8 cellular contexts compared by ENCODE assay signal in genomic region chr13:31965361-31966066, GRCh38.
DNase-seq lines count a peak whose midpoint lies in the region; ATAC-seq, FAIRE-seq and TF ChIP-seq lines count a peak whose summit lies in the region.

No MANE protein-coding gene starts in this region.

- 2 to 19% methylated on average over 3 of the region's 3 CpGs for WGBS in body of pancreas, 2 donors
- 16 to 22% methylated on average over 3 of the region's 3 CpGs for WGBS in tibial nerve, 2 donors

- TF ChIP-seq CTCF in body of pancreas (IDR thresholded peaks at IDR 0.05) (peak in 1 of 7 experiments; percentile 4), tibial nerve (IDR thresholded peaks at IDR 0.05) (no peak)

- H3K36me3 ChIP-seq in body of pancreas (replicated peaks in 1 of 2; ENCODE audit: insufficient read depth in 1 of 2, low read depth in 2 of 2), result no peaks in the 10 kb centered on the region
- H3K36me3 ChIP-seq in tibial nerve, result no peaks in the 10 kb centered on the region

- no peak for TF ChIP-seq EP300 in tibial nerve (IDR thresholded peaks at IDR 0.05)

- H3K4me1 ChIP-seq in body of pancreas, result peaks cover 27% of the 10 kb centered on the region
- H3K4me1 ChIP-seq in tibial nerve, result peaks cover 0 to 7% (median 3%) of the 10 kb centered on the region in 4 donors

- intact Hi-C loops in body of pancreas (cut with DNase I), result no loop called here

- H3K27ac ChIP-seq in body of pancreas, result peak overlapping the region in 3 of 4 donors; percentile 22 to 70 (median 56)
- H3K27ac ChIP-seq in tibial nerve, result no peak overlapping the region
- H3K27ac ChIP-seq in caudate nucleus (ENCODE audit: low read depth, low read length), result no peak overlapping the region

- H3K27me3 ChIP-seq in body of pancreas (no peaks in the 10 kb centered on the region), tibial nerve (no peaks in the 10 kb centered on the region)

- no peak for TF ChIP-seq POLR2A in body of pancreas (IDR thresholded peaks at IDR 0.05)
- TF ChIP-seq POLR2A in tibial nerve (IDR thresholded peaks at IDR 0.05), result no peak

- H3K4me3 ChIP-seq in body of pancreas (no peak overlapping the region), tibial nerve (no peak overlapping the region)

- ATAC-seq in HG03045 (IDR thresholded peaks at IDR 0.05; ENCODE audit: unreplicated experiment) (peak; percentile 88), body of pancreas (peak; percentile 93)

- no peaks in the 10 kb centered on the region for H3K9me3 ChIP-seq in body of pancreas
- no peaks in the 10 kb centered on the region for H3K9me3 ChIP-seq in tibial nerve

- DNase-seq in GM19239 (ENCODE audit: insufficient read length, low spot score) (no peak), body of pancreas (peak in 2 of 4 donors; percentile 30 to 46), renal cortical epithelial cell (ENCODE audit: low read depth) (peak; percentile 95), NCI-H2227 treated with DMSO at 0.1 percent for 48 hours (lab: John Stamatoyannopoulos, UW) (no peak), tibial nerve (ENCODE audit: low spot score in 2 of 2) (no peak), caudate nucleus (lab: John Stamatoyannopoulos, UW) (no peak)
- DNase-seq in activated T-cell treated with anti-CD3 and anti-CD28 coated beads, Interleukin-2, amount 50 U/mL, for 48 hours, result no peak

- peak; percentile 92 for FAIRE-seq in GM19239 (lab: Jason Lieb, UNC)

Comparison
In these comparisons a context has a peak if more than half of its experiments do, and no peak if none do; other contexts are left out.
1. H3K27ac ChIP-seq: peak in body of pancreas (3 of 4); none in tibial nerve (0 of 4) and caudate nucleus (single experiment).